26 cellular contexts compared by ENCODE assay signal in the genomic region with DNA sequence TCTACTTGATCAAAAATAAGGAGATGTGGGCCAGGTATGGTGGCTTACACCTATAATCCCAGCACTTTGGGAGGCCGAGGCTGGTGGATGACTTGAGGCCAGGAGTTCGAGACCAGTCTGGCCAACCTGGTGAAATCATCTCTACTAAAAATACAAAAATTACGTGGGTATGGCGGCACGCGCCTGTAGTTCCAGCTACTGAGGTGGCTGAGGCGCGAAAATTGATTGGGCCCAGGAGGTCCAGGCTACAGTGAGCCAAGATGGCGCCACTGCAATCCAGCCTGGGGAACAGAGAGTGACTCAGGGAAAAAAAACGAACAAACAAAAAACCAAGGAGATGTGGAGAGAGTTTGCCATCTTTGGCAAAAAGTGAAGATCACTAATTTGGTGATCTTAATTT.
"Had no signal": no experiment of that assay in that cellular context is flagged by ENCODE, and none has a peak within 500 bp of the region (broad histone marks: within the 10 kb centered on the region; RNA-seq: fewer than 3 reads in every experiment).

No MANE protein-coding gene starts in this region.

- ATAC-seq: stimulated activated effector memory CD8-positive, alpha-beta T cell treated with anti-CD3 and anti-CD28 coated beads, Interleukin-12 subunit alpha, Interleukin-12 subunit beta, amount 100 ng/mL, for 72 hours; stimulated activated memory B cell treated with anti-CD40 and anti-IgM and Interleukin-4, amounts not matched to agents 10 μg/mL and 1 μg/mL and 100 μg/mL, for 72 hours; stimulated activated naive B cell treated with anti-CD40 and anti-IgM and Interleukin-4, amounts not matched to agents 10 μg/mL and 1 μg/mL and 100 μg/mL, for 72 hours; stimulated activated naive CD8-positive, alpha-beta T cell treated with anti-CD3 and anti-CD28 coated beads, Interleukin-15, amount 100 ng/mL, for 72 hours; stimulated activated naive CD8-positive, alpha-beta T cell treated with anti-CD3 and anti-CD28 coated beads, Interleukin-15, Interleukin-2, amounts not matched to agents 100 U/mL and 50 U/mL, for 24 hours; upper lobe of right lung had no signal

- H3K4me3 ChIP-seq: stomach, suprapubic skin, testis, thoracic aorta, thyroid gland, tibial nerve, transverse colon, upper lobe of left lung, upper lobe of right lung, uterus, vagina had no signal

- FAIRE-seq: urothelium cell line had no signal

- H3K27ac ChIP-seq: stomach, suprapubic skin, testis, thoracic aorta, thyroid gland, tibial nerve, transverse colon, upper lobe of left lung, upper lobe of right lung, uterus, vagina had no signal

- H3K9me3 ChIP-seq: stomach, suprapubic skin, testis, thoracic aorta, thyroid gland, tibial nerve, transverse colon, upper lobe of left lung, upper lobe of right lung, uterus, vagina had no signal

- H3K27me3 ChIP-seq: stomach, suprapubic skin, testis, thyroid gland, tibial nerve, transverse colon, upper lobe of left lung, upper lobe of right lung, uterus, vagina had no signal

- DNase-seq: stimulated activated CD4-positive, alpha-beta T cell treated with anti-CD3 and anti-CD28 coated beads, Interleukin-2, amount 100 ng/mL, for 48 hours; stimulated activated CD4-positive, alpha-beta T cell treated with anti-CD3 and anti-CD28 coated beads, Interleukin-4, amount 100 ng/mL, for 1 hour; stimulated activated CD4-positive, alpha-beta T cell treated with anti-CD3 and anti-CD28 coated beads, Interleukin-4, amount 100 ng/mL, for 24 hours; stimulated activated CD4-positive, alpha-beta T cell treated with anti-CD3 and anti-CD28 coated beads, Interleukin-4, amount 100 ng/mL, for 4 hours; stimulated activated CD8-positive, alpha-beta memory T cell treated with anti-CD3 and anti-CD28 coated beads, Interleukin-4, amount 100 ng/mL, for 48 hours; stimulated activated naive B cell treated with anti-CD40 and anti-IgM and Interleukin-4, amounts not matched to agents 10 μg/mL and 1 μg/mL and 100 μg/mL, for 72 hours; stimulated activated naive CD4-positive, alpha-beta T cell; stimulated activated naive CD4-positive, alpha-beta T cell treated with Interleukin-2 at 50 U/mL for 16 hours; stimulated activated naive CD8-positive, alpha-beta T cell treated with anti-CD3 and anti-CD28 coated beads, Interleukin-15, amount 100 ng/mL, for 72 hours; stimulated activated naive CD8-positive, alpha-beta T cell treated with anti-CD3 and anti-CD28 coated beads, Interleukin-15, Interleukin-2, amounts not matched to agents 100 U/mL and 50 U/mL, for 24 hours; stomach; substantia nigra; testis; thyroid gland; transverse colon; trophoblast cell; upper lobe of left lung; upper lobe of right lung; uterus had no signal

- H3K36me3 ChIP-seq: stomach, suprapubic skin, thoracic aorta, thyroid gland, tibial nerve, transverse colon, upper lobe of left lung, upper lobe of right lung, uterus, vagina had no signal

- H3K4me1 ChIP-seq: testis, thyroid gland, tibial nerve, transverse colon, upper lobe of left lung, upper lobe of right lung, uterus, vagina had no signal
